Comparison of ENCODE assay signal across 9 cellular contexts in genomic region chr22:38824587-38824986, GRCh38. TPM values are rescaled to one million over a fixed set of nuclear protein-coding genes. Genes with fewer than 3 reads are reported as not detected.
A peak's percentile ranks its signal among the peaks of the same experiment; 100 is the strongest.
DNase-seq lines count a peak whose midpoint lies in the region; ATAC-seq, FAIRE-seq and TF ChIP-seq lines count a peak whose summit lies in the region.
"Had no signal": no experiment of that assay in that cellular context is flagged by ENCODE, and none has a peak within 500 bp of the region (broad histone marks: within the 10 kb centered on the region; RNA-seq: fewer than 3 reads in every experiment).

No MANE protein-coding gene starts in this region.

- H3K9me3 ChIP-seq in RWPE2 (ENCODE audit: severe bottlenecking) (no peaks in the 10 kb centered on the region), astrocyte (ENCODE audit: insufficient read depth, low read depth, low read length) (no peaks in the 10 kb centered on the region), iPS DF 6.9 (ENCODE audit: control insufficient read depth, insufficient read depth, low read length) (no peaks in the 10 kb centered on the region)
- H3K9me3 ChIP-seq: BLaER1 treated with 17β-estradiol and CSF1 and Interleukin-3, amounts not matched to agents 10 nM and 100 nM had no signal

- H3K4me2 ChIP-seq in astrocyte (ENCODE audit: low read length), result no peak overlapping the region
- H3K4me2 ChIP-seq: BLaER1 treated with 17β-estradiol and CSF1 and Interleukin-3, amounts not matched to agents 10 nM and 100 nM had no signal

- intact Hi-C loops in activated CD4-positive, alpha-beta T cell treated with anti-CD3 and anti-CD28 coated beads for 36 hours (cut with DNase I, micrococcal nuclease), result no loop called here

- POLR2A ChIA-PET in activated CD4-positive, alpha-beta T cell treated with anti-CD3 and anti-CD28 coated beads for 36 hours (lab: Charles Lee), result no interaction called here

- no CpG with 5 or more reads among the region's 4 CpGs for WGBS in iPS DF 6.9 (ENCODE audit: insufficient coverage, insufficient read length)

- no peak overlapping the region for H3K27ac Mint-ChIP-seq in activated CD4-positive, alpha-beta T cell treated with anti-CD3 and anti-CD28 coated beads for 36 hours
- H3K27ac Mint-ChIP-seq in astrocyte (ENCODE audit: unreplicated experiment), result no peak overlapping the region

- H3K9ac ChIP-seq in astrocyte (ENCODE audit: low read length), result no peak overlapping the region
- H3K9ac ChIP-seq: BLaER1 treated with 17β-estradiol and CSF1 and Interleukin-3, amounts not matched to agents 10 nM and 100 nM had no signal

- DNase-seq in activated CD4-positive, alpha-beta T cell treated with anti-CD3 and anti-CD28 coated beads for 36 hours, result peak; percentile 71
- no peak for DNase-seq in activated CD4-positive, alpha-beta T cell treated with anti-CD3 and anti-CD28 coated beads for 1 hour
- no peak for DNase-seq in RWPE2 (ENCODE audit: low spot score)
- DNase-seq in astrocyte (ENCODE audit: low read depth), result peak; percentile 50
- DNase-seq in iPS DF 6.9 (ENCODE audit: low read depth, low spot score), result peak; percentile 73
- DNase-seq in stimulated activated CD4-positive, alpha-beta T cell treated with anti-CD3 and anti-CD28 coated beads, Interleukin-4, amount 100 ng/mL, for 1 hour, result peak; percentile 26

- no peaks in the 10 kb centered on the region for H3K9me3 Mint-ChIP-seq in activated CD4-positive, alpha-beta T cell treated with anti-CD3 and anti-CD28 coated beads for 36 hours (ENCODE audit: low read depth)
- H3K9me3 Mint-ChIP-seq in astrocyte (ENCODE audit: unreplicated experiment), result peaks cover 4% of the 10 kb centered on the region

- no peaks in the 10 kb centered on the region for H3K79me2 ChIP-seq in astrocyte (ENCODE audit: insufficient read depth, low read length)

- no peaks in the 10 kb centered on the region for H3K4me1 Mint-ChIP-seq in activated CD4-positive, alpha-beta T cell treated with anti-CD3 and anti-CD28 coated beads for 36 hours
- H3K4me1 Mint-ChIP-seq in astrocyte (ENCODE audit: low read depth, unreplicated experiment), result no peaks in the 10 kb centered on the region

- FAIRE-seq in astrocyte (lab: Jason Lieb, UNC), result no peak

- H2AFZ ChIP-seq in astrocyte (ENCODE audit: low read depth, low read length), result no peak overlapping the region

- H3K27me3 ChIP-seq in RWPE2 (ENCODE audit: insufficient read depth, poor library complexity, severe bottlenecking), result peaks cover 7% of the 10 kb centered on the region
- H3K27me3 ChIP-seq in astrocyte (ENCODE audit: insufficient read depth, low read length), result peaks cover 9% of the 10 kb centered on the region
- no peaks in the 10 kb centered on the region for H3K27me3 ChIP-seq in iPS DF 6.9 (ENCODE audit: control insufficient read depth, insufficient read depth, low read length)
- H3K27me3 ChIP-seq: BLaER1 treated with 17β-estradiol and CSF1 and Interleukin-3, amounts not matched to agents 10 nM and 100 nM had no signal

- H3K36me3 Mint-ChIP-seq in activated CD4-positive, alpha-beta T cell treated with anti-CD3 and anti-CD28 coated beads for 36 hours (ENCODE audit: low read depth), result no peaks in the 10 kb centered on the region
- peaks cover 7% of the 10 kb centered on the region for H3K36me3 Mint-ChIP-seq in astrocyte (ENCODE audit: low read depth, unreplicated experiment)

- CTCF ChIA-PET in activated CD4-positive, alpha-beta T cell treated with anti-CD3 and anti-CD28 coated beads for 36 hours (lab: Charles Lee), result no interaction called here

- H3K4me3 ChIP-seq in RWPE2 (ENCODE audit: severe bottlenecking) (no peak overlapping the region), astrocyte (ENCODE audit: insufficient read depth, low read depth, low read length) (no peak overlapping the region), iPS DF 6.9 (ENCODE audit: low read length) (no peak overlapping the region)
- H3K4me3 ChIP-seq: BLaER1 treated with 17β-estradiol and CSF1 and Interleukin-3, amounts not matched to agents 10 nM and 100 nM had no signal

- no peaks in the 10 kb centered on the region for H3K27me3 Mint-ChIP-seq in activated CD4-positive, alpha-beta T cell treated with anti-CD3 and anti-CD28 coated beads for 36 hours
- H3K27me3 Mint-ChIP-seq in astrocyte (ENCODE audit: low read depth, unreplicated experiment), result peaks cover 40% of the 10 kb centered on the region

- H3K27ac ChIP-seq in RWPE2 (ENCODE audit: poor library complexity, severe bottlenecking) (no peak overlapping the region), astrocyte (ENCODE audit: low read depth, low read length) (no peak overlapping the region), iPS DF 6.9 (ENCODE audit: low read length) (no peak overlapping the region)
- H3K27ac ChIP-seq: BLaER1 treated with 17β-estradiol and CSF1 and Interleukin-3, amounts not matched to agents 10 nM and 100 nM had no signal

- H3K4me3 Mint-ChIP-seq in activated CD4-positive, alpha-beta T cell treated with anti-CD3 and anti-CD28 coated beads for 36 hours, result no peak overlapping the region
- H3K4me3 Mint-ChIP-seq in astrocyte (ENCODE audit: unreplicated experiment), result peak overlapping the region; percentile 13

- TF ChIP-seq CTCF in RWPE2 (IDR thresholded peaks at IDR 0.05; ENCODE audit: poor library complexity, severe bottlenecking), result no peak
- TF ChIP-seq CTCF in astrocyte (IDR thresholded peaks at IDR 0.05; ENCODE audit: insufficient read depth, low read depth, low read length), result peak; percentile 22

- H4K20me1 ChIP-seq in astrocyte (ENCODE audit: insufficient read depth, low read length), result peaks cover 7% of the 10 kb centered on the region

- ATAC-seq in activated CD4-positive, alpha-beta T cell treated with anti-CD3 and anti-CD28 coated beads for 36 hours, result peak; percentile 73
- ATAC-seq in RWPE2 (ENCODE audit: low read depth) (peak; percentile 83), HG03196 (IDR thresholded peaks at IDR 0.05; ENCODE audit: unreplicated experiment) (no peak), GM19395 (IDR thresholded peaks at IDR 0.05; ENCODE audit: unreplicated experiment) (no peak)

- H3K4me1 ChIP-seq in RWPE2 (ENCODE audit: insufficient read depth, poor library complexity, severe bottlenecking) (no peaks in the 10 kb centered on the region), astrocyte (ENCODE audit: insufficient read depth, low read length) (no peaks in the 10 kb centered on the region), iPS DF 6.9 (ENCODE audit: control insufficient read depth, insufficient read depth, low read length) (no peaks in the 10 kb centered on the region)

- H3K36me3 ChIP-seq in RWPE2 (ENCODE audit: low read depth) (no peaks in the 10 kb centered on the region), astrocyte (ENCODE audit: insufficient read depth, low read length) (no peaks in the 10 kb centered on the region), iPS DF 6.9 (ENCODE audit: control insufficient read depth, insufficient read depth, low read length) (no peaks in the 10 kb centered on the region)

RNA-seq across cellular contexts. Expression of gene NPTXR, which starts 19.2 kb away (rescaled TPM):
- 1 to 10 TPM; 1.3 to 1.4 TPM for total RNA-seq in activated CD4-positive, alpha-beta T cell treated with anti-CD3 and anti-CD28 coated beads for 36 hours
- 5.1 and 5.4 TPM in 2 replicates for total RNA-seq in astrocyte

RNA-seq across cellular contexts. Expression of gene DNAL4, which starts 30.6 kb away (rescaled TPM):
- total RNA-seq in activated CD4-positive, alpha-beta T cell treated with anti-CD3 and anti-CD28 coated beads for 36 hours, result 1 to 10 TPM; 7.4 to 8.0 TPM
- total RNA-seq in astrocyte, result 12.8 and 12.9 TPM in 2 replicates

RNA-seq across cellular contexts. Expression of gene CBX6, which starts 47.4 kb away (rescaled TPM):
- 100 to 1,000 TPM in 1 of 2 experiments, 10 to 100 TPM in 1; 96.1 to 112 TPM for total RNA-seq in activated CD4-positive, alpha-beta T cell treated with anti-CD3 and anti-CD28 coated beads for 36 hours
- 34.9 and 38.9 TPM in 2 replicates for total RNA-seq in astrocyte

Comparison
In these comparisons a context has a peak if more than half of its experiments do, and no peak if none do; other contexts are left out.
1. DNase-seq: peak in activated CD4-positive, alpha-beta T cell treated with anti-CD3 and anti-CD28 coated beads for 36 hours (single experiment), astrocyte (single experiment), iPS DF 6.9 (single experiment) and stimulated activated CD4-positive, alpha-beta T cell treated with anti-CD3 and anti-CD28 coated beads, Interleukin-4, amount 100 ng/mL, for 1 hour (single experiment); none in activated CD4-positive, alpha-beta T cell treated with anti-CD3 and anti-CD28 coated beads for 1 hour (single experiment) and RWPE2 (single experiment).
2. ATAC-seq: peak in activated CD4-positive, alpha-beta T cell treated with anti-CD3 and anti-CD28 coated beads for 36 hours (single experiment) and RWPE2 (single experiment); none in HG03196 (single experiment) and GM19395 (single experiment).